Comparison of ENCODE assay signal across 12 cellular contexts in genomic region chr6:162177733-162178132, GRCh38.
A peak's percentile ranks its signal among the peaks of the same experiment; 100 is the strongest.
DNase-seq lines count a peak whose midpoint lies in the region; ATAC-seq, FAIRE-seq and TF ChIP-seq lines count a peak whose summit lies in the region.
"Had no signal": no experiment of that assay in that cellular context is flagged by ENCODE, and none has a peak within 500 bp of the region (broad histone marks: within the 10 kb centered on the region; RNA-seq: fewer than 3 reads in every experiment).

No MANE protein-coding gene starts in this region.

- H3K36me3 ChIP-seq in astrocyte (ENCODE audit: insufficient read depth, low read length) = no peaks in the 10 kb centered on the region
- no peaks in the 10 kb centered on the region for H3K36me3 ChIP-seq in tibial artery
- H3K36me3 ChIP-seq: HAP-1, tibial nerve had no signal

- DNase-seq in NCI-H2081 (lab: John Stamatoyannopoulos, UW) = peak; percentile 22 to 61
- DNase-seq in NCI-H2081 treated with DMSO at 0.1 percent for 48 hours (lab: John Stamatoyannopoulos, UW) = no peak
- peak; percentile 29 for DNase-seq in astrocyte (ENCODE audit: low read depth)
- peak; percentile 46 for DNase-seq in iPS-NIHi7 (ENCODE audit: extremely low spot score)
- DNase-seq in tibial artery = no peak
- no peak for DNase-seq in NCI-H446 treated with DMSO at 0.1 percent for 48 hours (lab: John Stamatoyannopoulos, UW)
- DNase-seq: IMR-90 had no signal

- no peak overlapping the region for H3K9ac ChIP-seq in astrocyte (ENCODE audit: low read length)

- intact Hi-C loops in tibial artery (cut with DNase I; ENCODE audit: low total_unique reads) = no loop called here

- no peak overlapping the region for H3K4me3 ChIP-seq in astrocyte (ENCODE audit: insufficient read depth, low read depth, low read length)
- H3K4me3 ChIP-seq in tibial artery = no peak overlapping the region
- H3K4me3 ChIP-seq: HAP-1, tibial nerve had no signal

- peaks cover 15% of the 10 kb centered on the region for H3K4me1 ChIP-seq in astrocyte (ENCODE audit: insufficient read depth, low read length)
- no peaks in the 10 kb centered on the region for H3K4me1 ChIP-seq in tibial artery
- H3K4me1 ChIP-seq: HAP-1 had no signal

- no peak overlapping the region for H3K4me3 Mint-ChIP-seq in astrocyte (ENCODE audit: unreplicated experiment)

- no peak overlapping the region for H3K4me2 ChIP-seq in astrocyte (ENCODE audit: low read length)

- H3K9me3 ChIP-seq in astrocyte (ENCODE audit: insufficient read depth, low read depth, low read length) (no peaks in the 10 kb centered on the region), tibial artery (no peaks in the 10 kb centered on the region)
- H3K9me3 ChIP-seq: HAP-1, tibial nerve had no signal

- H3K79me2 ChIP-seq in astrocyte (ENCODE audit: insufficient read depth, low read length) = no peaks in the 10 kb centered on the region

- no peaks in the 10 kb centered on the region for H4K20me1 ChIP-seq in astrocyte (ENCODE audit: insufficient read depth, low read length)

- TF ChIP-seq CTCF in astrocyte (IDR thresholded peaks at IDR 0.05; ENCODE audit: insufficient read depth, low read depth, low read length) = peak; percentile 22
- peak; percentile 31 to 52 for TF ChIP-seq CTCF in tibial artery (IDR thresholded peaks at IDR 0.05)

- no peaks in the 10 kb centered on the region for H3K27me3 Mint-ChIP-seq in astrocyte (ENCODE audit: low read depth, unreplicated experiment)

- H3K36me3 Mint-ChIP-seq in astrocyte (ENCODE audit: low read depth, unreplicated experiment) = no peaks in the 10 kb centered on the region

- no peaks in the 10 kb centered on the region for H3K4me1 Mint-ChIP-seq in astrocyte (ENCODE audit: low read depth, unreplicated experiment)

- H3K27ac Mint-ChIP-seq in astrocyte (ENCODE audit: unreplicated experiment) = no peak overlapping the region

- ATAC-seq in HG03095 (IDR thresholded peaks at IDR 0.05; ENCODE audit: unreplicated experiment) = no peak
- ATAC-seq in HG03378 (IDR thresholded peaks at IDR 0.05; ENCODE audit: unreplicated experiment) = no peak

- H3K9me3 Mint-ChIP-seq in astrocyte (ENCODE audit: unreplicated experiment) = no peaks in the 10 kb centered on the region

- no peaks in the 10 kb centered on the region for H3K27me3 ChIP-seq in astrocyte (ENCODE audit: insufficient read depth, low read length)
- H3K27me3 ChIP-seq in tibial artery = no peaks in the 10 kb centered on the region
- H3K27me3 ChIP-seq: tibial nerve had no signal

- H3K27ac ChIP-seq in astrocyte (ENCODE audit: low read depth, low read length) = no peak overlapping the region
- no peak overlapping the region for H3K27ac ChIP-seq in tibial artery

- no peak overlapping the region for H2AFZ ChIP-seq in astrocyte (ENCODE audit: low read depth, low read length)

- no peak for FAIRE-seq in astrocyte (lab: Jason Lieb, UNC)
- FAIRE-seq: GM12891 had no signal

Comparison
In these comparisons a context has a peak if more than half of its experiments do, and no peak if none do; other contexts are left out.
1. DNase-seq: peak in NCI-H2081 (2 of 2), astrocyte (single experiment) and iPS-NIHi7 (single experiment); none in NCI-H2081 treated with DMSO at 0.1 percent for 48 hours (single experiment), tibial artery (0 of 2) and NCI-H446 treated with DMSO at 0.1 percent for 48 hours (single experiment).